In the genomic region with DNA sequence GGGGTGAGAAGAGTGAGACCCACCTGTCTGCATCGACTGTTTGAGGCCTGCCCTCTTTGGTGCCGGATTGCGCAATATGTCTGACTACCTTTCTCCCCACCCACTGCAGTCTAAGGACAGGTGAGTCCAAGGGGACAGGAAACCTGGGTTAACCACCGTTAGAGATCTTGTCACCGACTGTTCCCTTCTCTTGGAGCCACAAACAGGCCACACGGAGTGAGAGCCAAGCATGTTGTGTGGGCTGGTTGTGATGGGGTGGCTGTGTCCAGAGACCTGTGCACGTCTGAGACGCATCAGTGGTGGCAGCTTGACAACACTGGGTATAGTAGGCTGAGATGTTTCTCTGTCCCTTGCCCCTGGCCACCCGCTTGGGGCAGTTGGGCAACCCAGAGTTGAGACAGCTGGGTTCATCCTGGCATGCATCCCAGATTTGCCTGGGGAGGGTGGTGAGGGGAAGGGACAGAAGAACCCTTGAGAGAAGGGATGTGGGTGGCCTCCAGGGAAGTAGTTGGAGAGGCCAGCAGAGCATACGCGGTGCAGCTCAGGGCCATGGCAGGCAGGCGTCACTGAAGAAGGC, we compare ENCODE assay signal across 8 cellular contexts. TPM values are rescaled to one million over a fixed set of nuclear protein-coding genes. Genes with fewer than 3 reads are reported as not detected.
DNase-seq lines count a peak whose midpoint lies in the region; ATAC-seq and FAIRE-seq lines count a peak whose summit lies in the region.

No MANE protein-coding gene starts in this region.

- DNase-seq in COLO668 (lab: John Stamatoyannopoulos, UW; ENCODE audit: unreplicated experiment) (peak; percentile 55), NCI-H510A treated with DMSO at 0.1 percent for 48 hours (lab: John Stamatoyannopoulos, UW) (peak; percentile 84), frontal cortex (ENCODE audit: low spot score in 2 of 2) (peak; percentile 69 to 76), posterior vena cava (ENCODE audit: low spot score) (peak; percentile 91), NCI-H2107 treated with DMSO at 0.1 percent for 48 hours (lab: John Stamatoyannopoulos, UW; ENCODE audit: unreplicated experiment) (no peak)
- no peak for DNase-seq in stimulated activated CD8-positive, alpha-beta memory T cell treated with anti-CD3 and anti-CD28 coated beads, Interleukin-4, amount 100 ng/mL, for 48 hours

- ATAC-seq in GM21529 (IDR thresholded peaks at IDR 0.05; ENCODE audit: unreplicated experiment) (no peak), HG03469 (IDR thresholded peaks at IDR 0.05; ENCODE audit: unreplicated experiment) (no peak)

- intact Hi-C loops in posterior vena cava (cut with DNase I): no loop called here

- FAIRE-seq in frontal cortex (lab: Jason Lieb, UNC): no peak

RNA-seq across cellular contexts. Expression of gene MPRIP, which starts 21.4 kb away (rescaled TPM):
- total RNA-seq in frontal cortex (131 TPM), posterior vena cava (100 to 1,000 TPM; 359 to 405 TPM)

Comparison
In these comparisons a context has a peak if more than half of its experiments do, and no peak if none do; other contexts are left out.
1. DNase-seq: peak in COLO668 (single experiment), NCI-H510A treated with DMSO at 0.1 percent for 48 hours (single experiment), frontal cortex (2 of 2) and posterior vena cava (single experiment); none in stimulated activated CD8-positive, alpha-beta memory T cell treated with anti-CD3 and anti-CD28 coated beads, Interleukin-4, amount 100 ng/mL, for 48 hours (single experiment) and NCI-H2107 treated with DMSO at 0.1 percent for 48 hours (single experiment).